In the genomic region with DNA sequence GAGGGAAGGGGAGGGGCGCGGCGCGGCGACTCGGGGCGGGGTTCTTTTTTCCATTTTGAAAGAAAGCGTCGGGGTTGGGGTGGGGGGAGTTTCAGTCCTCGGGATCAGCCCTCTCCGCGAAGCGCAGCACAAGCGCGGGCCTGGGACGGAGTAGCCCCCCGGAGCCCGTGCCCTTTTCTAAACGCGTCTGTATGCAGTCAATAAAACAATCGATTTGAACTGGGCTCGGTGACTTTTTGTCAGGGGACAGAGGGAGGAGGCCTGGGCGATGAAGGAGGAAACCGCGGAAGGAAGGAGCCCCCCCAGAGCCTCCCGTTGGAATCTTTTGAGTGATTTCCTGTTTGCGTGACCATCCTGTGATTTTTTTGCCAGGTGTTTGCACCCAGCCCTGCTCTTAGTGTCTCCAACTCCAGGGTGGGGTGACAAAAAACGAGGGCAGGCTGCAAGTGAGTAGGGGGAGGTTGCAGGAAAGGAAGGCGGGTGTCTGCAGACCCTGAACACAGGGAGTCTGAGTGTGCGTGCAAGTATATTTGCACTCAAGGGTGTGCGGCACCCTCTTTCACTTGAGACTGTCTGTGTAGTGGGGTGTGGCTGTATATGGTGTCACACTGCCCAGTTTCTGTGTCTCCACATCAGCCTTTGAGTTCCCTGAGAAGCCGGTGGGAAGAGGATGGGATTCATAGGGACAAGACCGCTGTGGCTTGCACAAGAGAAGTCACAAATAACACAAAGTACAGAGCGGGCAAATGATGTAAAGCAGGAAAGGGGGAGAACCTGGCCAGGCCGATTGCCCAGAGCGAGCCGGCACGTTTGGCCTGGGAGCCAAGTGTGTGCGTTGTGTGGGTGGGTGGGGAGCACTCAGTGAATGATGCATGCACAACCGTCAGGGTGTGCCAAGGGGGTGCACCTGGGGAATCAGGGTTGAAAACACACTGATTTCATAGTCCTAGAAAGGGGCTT, we compare ENCODE assay signal across 8 cellular contexts. TPM values are rescaled to one million over a fixed set of nuclear protein-coding genes. Genes with fewer than 3 reads are reported as not detected.
DNase-seq lines count a peak whose midpoint lies in the region; ATAC-seq and TF ChIP-seq lines count a peak whose summit lies in the region.

No MANE protein-coding gene starts in this region.

- H3K4me3 Mint-ChIP-seq in CD8-positive, alpha-beta T cell, result peak overlapping the region; percentile 75
- H3K4me3 Mint-ChIP-seq in endothelial cell (ENCODE audit: unreplicated experiment), result peak overlapping the region; percentile 79

- H3K36me3 Mint-ChIP-seq in CD8-positive, alpha-beta T cell, result no peaks in the 10 kb centered on the region
- H3K36me3 Mint-ChIP-seq in endothelial cell (ENCODE audit: low read depth, unreplicated experiment), result peaks cover 4% of the 10 kb centered on the region

- no peak overlapping the region for H4K12ac ChIP-seq in trophoblast cell (ENCODE audit: low read depth, low read length)

- H3K27ac ChIP-seq in CD8-positive, alpha-beta T cell (ENCODE audit: low read depth, low read length), result no peak overlapping the region
- H3K27ac ChIP-seq in trophoblast cell (ENCODE audit: low read depth, low read length), result no peak overlapping the region

- peak; percentile 20 for ATAC-seq in CD8-positive, alpha-beta T cell
- no peak for ATAC-seq in mucosa of descending colon

- H3K79me1 ChIP-seq in trophoblast cell (ENCODE audit: low read length), result no peaks in the 10 kb centered on the region

- H3K4me3 ChIP-seq in CD8-positive, alpha-beta T cell (ENCODE audit: low read depth, low read length), result peak overlapping the region; percentile 41
- H3K4me3 ChIP-seq in MG63 (peak overlapping the region; percentile 53), trophoblast cell (ENCODE audit: low read depth, low read length) (no peak overlapping the region), mucosa of descending colon (no peak overlapping the region)

- no peak overlapping the region for H4K91ac ChIP-seq in trophoblast cell (ENCODE audit: low read depth, low read length)

- peaks cover 24% of the 10 kb centered on the region for H3K27me3 ChIP-seq in CD8-positive, alpha-beta T cell (ENCODE audit: insufficient read depth, low read length)
- H3K27me3 ChIP-seq in MG63 (peaks cover 10% of the 10 kb centered on the region), trophoblast cell (ENCODE audit: insufficient read depth, low read length) (peaks cover 47% of the 10 kb centered on the region)

- no peaks in the 10 kb centered on the region for H3K36me3 ChIP-seq in CD8-positive, alpha-beta T cell (ENCODE audit: insufficient read depth, low read length)
- H3K36me3 ChIP-seq in MG63, result no peaks in the 10 kb centered on the region
- H3K36me3 ChIP-seq in trophoblast cell (ENCODE audit: control insufficient read depth in 1 of 2, insufficient read depth in 2 of 2, low read length in 2 of 2), result no peaks in the 10 kb centered on the region
- H3K36me3 ChIP-seq in mucosa of descending colon (ENCODE audit: low read depth), result no peaks in the 10 kb centered on the region

- H2AFZ ChIP-seq in trophoblast cell (ENCODE audit: insufficient read depth, low read length, poor library complexity), result no peak overlapping the region

- H3K27me3 Mint-ChIP-seq in CD8-positive, alpha-beta T cell (ENCODE audit: low read depth), result peaks cover 59% of the 10 kb centered on the region
- H3K27me3 Mint-ChIP-seq in endothelial cell (ENCODE audit: unreplicated experiment), result peaks cover 20% of the 10 kb centered on the region

- peaks cover 15% of the 10 kb centered on the region for H3K4me1 ChIP-seq in CD8-positive, alpha-beta T cell (ENCODE audit: insufficient read depth, low read length)
- H3K4me1 ChIP-seq in trophoblast cell (ENCODE audit: control insufficient read depth in 1 of 2, insufficient read depth in 2 of 2, low read length in 2 of 2) (peaks cover 6 to 14% of the 10 kb centered on the region in 2 experiments), mucosa of descending colon (ENCODE audit: low read depth) (peaks cover 8% of the 10 kb centered on the region)

- H3K79me2 ChIP-seq in trophoblast cell (ENCODE audit: control insufficient read depth, insufficient read depth, low read length, poor library complexity), result no peaks in the 10 kb centered on the region

- no CpG with 5 or more reads among the region's 40 CpGs for WGBS in trophoblast cell (ENCODE audit: extremely low coverage, insufficient coverage, insufficient read length)

- CTCF ChIA-PET in CD8-positive, alpha-beta T cell (lab: Charles Lee), result interaction anchor here (1.3 kb wide), 1 partner anchor 11 kb away, joined by 6 read pairs; no protein-coding TSS in a partner anchor

- intact Hi-C loops in CD8-positive, alpha-beta T cell (cut with DNase I, micrococcal nuclease), result no loop called here
- intact Hi-C loops in mucosa of descending colon (cut with DNase I, micrococcal nuclease), result no loop called here

- H3K4me1 Mint-ChIP-seq in CD8-positive, alpha-beta T cell (ENCODE audit: low read depth), result peaks cover 25% of the 10 kb centered on the region
- H3K4me1 Mint-ChIP-seq in endothelial cell (ENCODE audit: unreplicated experiment), result peaks cover 31% of the 10 kb centered on the region

- no peak overlapping the region for H3K23ac ChIP-seq in trophoblast cell (ENCODE audit: low read length)

- TF ChIP-seq CTCF in CD8-positive, alpha-beta T cell (IDR thresholded peaks at IDR 0.05), result no peak
- TF ChIP-seq CTCF in endothelial cell (IDR thresholded peaks at IDR 0.05; ENCODE audit: unreplicated experiment), result no peak
- TF ChIP-seq CTCF in mucosa of descending colon (IDR thresholded peaks at IDR 0.05), result no peak

- peak overlapping the region; percentile 63 for H3K4me2 ChIP-seq in trophoblast cell (ENCODE audit: low read length)

- no peaks in the 10 kb centered on the region for H3K9me3 Mint-ChIP-seq in CD8-positive, alpha-beta T cell
- H3K9me3 Mint-ChIP-seq in endothelial cell (ENCODE audit: unreplicated experiment), result no peaks in the 10 kb centered on the region

- H4K8ac ChIP-seq in trophoblast cell (ENCODE audit: low read depth, low read length), result peak overlapping the region; percentile 3

- H3K14ac ChIP-seq in trophoblast cell (ENCODE audit: low read length), result no peak overlapping the region

- H3K9me3 ChIP-seq in CD8-positive, alpha-beta T cell (ENCODE audit: low read length), result no peaks in the 10 kb centered on the region
- H3K9me3 ChIP-seq in MG63 (no peaks in the 10 kb centered on the region), trophoblast cell (ENCODE audit: insufficient read depth, low read depth, low read length) (peaks cover 25% of the 10 kb centered on the region), mucosa of descending colon (no peaks in the 10 kb centered on the region)

- H3K18ac ChIP-seq in trophoblast cell (ENCODE audit: low read length), result no peak overlapping the region

- H2AK5ac ChIP-seq in trophoblast cell (ENCODE audit: low read length), result no peak overlapping the region

- H3K9ac ChIP-seq in trophoblast cell (ENCODE audit: low read length), result no peak overlapping the region

- H2BK12ac ChIP-seq in trophoblast cell (ENCODE audit: low read length), result no peak overlapping the region

- H3K4ac ChIP-seq in trophoblast cell (ENCODE audit: low read depth, low read length), result no peak overlapping the region

- no peak overlapping the region for H2BK5ac ChIP-seq in trophoblast cell (ENCODE audit: low read depth, low read length, poor library complexity)

- no peak for DNase-seq in CD8-positive, alpha-beta T cell
- DNase-seq in MG63, result no peak
- DNase-seq in endothelial cell (ENCODE audit: low spot score), result no peak
- DNase-seq in trophoblast cell, result no peak
- DNase-seq in COLO829 (ENCODE audit: low spot score), result no peak
- DNase-seq in MV-4-11 (lab: John Stamatoyannopoulos, UW), result no peak
- DNase-seq in germinal center (ENCODE audit: low spot score), result no peak
- no peak for DNase-seq in mucosa of descending colon

- no peak overlapping the region for H2BK120ac ChIP-seq in trophoblast cell (ENCODE audit: insufficient read depth, low read length, poor library complexity)

- H3K27ac Mint-ChIP-seq in CD8-positive, alpha-beta T cell, result peak overlapping the region; percentile 12
- peak overlapping the region; percentile 67 for H3K27ac Mint-ChIP-seq in endothelial cell (ENCODE audit: unreplicated experiment)

- POLR2A ChIA-PET in CD8-positive, alpha-beta T cell (lab: Charles Lee), result no interaction called here

RNA-seq across cellular contexts. Expression of a gene that starts 6.5 kb away (rescaled TPM):
- not detected for total RNA-seq in CD8-positive, alpha-beta T cell
- not detected in 2 replicates for total RNA-seq in MG63 (2014; rRNA removed; shearing (Covaris generic); ENCODE audit: low replicate concordance)
- 0.21 TPM for total RNA-seq in endothelial cell (ENCODE audit: unreplicated experiment)
- polyA plus RNA-seq in trophoblast cell (2013), result 0.03 TPM in 2 replicates
- total RNA-seq in mucosa of descending colon, result 1 to 10 TPM in 2 of 3 donors, under 1 TPM in 1; 0.38 to 1.7 (median 1.1) TPM

RNA-seq across cellular contexts. Expression of a gene that starts 36.6 kb away (rescaled TPM):
- not detected for total RNA-seq in CD8-positive, alpha-beta T cell
- not detected in 2 replicates for total RNA-seq in MG63 (2014; rRNA removed; shearing (Covaris generic); ENCODE audit: low replicate concordance)
- total RNA-seq in endothelial cell (ENCODE audit: unreplicated experiment) (0.51 TPM), mucosa of descending colon (10 to 100 TPM in 1 of 3 donors, 1 to 10 TPM in 2; 4.9 to 29.9 (median 7.4) TPM)
- 0.27 and 0.36 TPM in 2 replicates for polyA plus RNA-seq in trophoblast cell (2013)

RNA-seq across cellular contexts. Expression of a gene that starts 54.5 kb away (rescaled TPM):
- total RNA-seq in CD8-positive, alpha-beta T cell, result not detected
- total RNA-seq in MG63 (2014; rRNA removed; shearing (Covaris generic); ENCODE audit: low replicate concordance), result not detected in 2 replicates
- total RNA-seq in endothelial cell (ENCODE audit: unreplicated experiment) (0.85 TPM), mucosa of descending colon (not detected)
- 0.48 and 0.58 TPM in 2 replicates for polyA plus RNA-seq in trophoblast cell (2013)

Comparison
In these comparisons a context has a peak if more than half of its experiments do, and no peak if none do; other contexts are left out.
1. H3K4me3 ChIP-seq: peak in CD8-positive, alpha-beta T cell (single experiment) and MG63 (single experiment); none in trophoblast cell (single experiment) and mucosa of descending colon (single experiment).